8 cellular contexts compared by ENCODE assay signal in genomic region chr7:112390945-112391821, GRCh38. TPM values are rescaled to one million over a fixed set of nuclear protein-coding genes. Genes with fewer than 3 reads are reported as not detected.
DNase-seq lines count a peak whose midpoint lies in the region; ATAC-seq and TF ChIP-seq lines count a peak whose summit lies in the region.
"Not testable (repeated sequence)": the region's sequence is repeated elsewhere in the genome, so short reads cannot be mapped to it uniquely, and the experiment has no call there.

No MANE protein-coding gene starts in this region.

- H3K4me3 ChIP-seq in GM12864 (ENCODE audit: low read depth, low read length) (peak overlapping the region; percentile 47), epithelial cell of proximal tubule (ENCODE audit: low read depth, low read length) (peak overlapping the region; percentile 68), aorta (ENCODE audit: low read length in 2 of 2) (peak overlapping the region; percentile 42 to 48)

- not testable (repeated sequence) for TF ChIP-seq CTCF in GM12864 (IDR thresholded peaks at IDR 0.05; ENCODE audit: low read depth, low read length, missing control alignments); epithelial cell of proximal tubule (conservative IDR thresholded peaks at IDR 0.05; ENCODE audit: low read depth, low read length)

- not testable (repeated sequence) for H3K36me3 ChIP-seq in aorta (ENCODE audit: control insufficient read depth in 1 of 2, insufficient read depth in 2 of 2, low read length in 1 of 2)

- intact Hi-C loops in aorta (cut with DNase I) = not testable (repeated sequence)

- ATAC-seq in aorta (ENCODE audit: low FRiP score) = not testable (repeated sequence)

- not testable (repeated sequence) for H3K9me3 ChIP-seq in aorta (ENCODE audit: control insufficient read depth, low read length)

- DNase-seq in GM12864 (ENCODE audit: low read depth); epithelial cell of proximal tubule (ENCODE audit: low read depth): not testable (repeated sequence)
- DNase-seq in NCI-H1694 treated with DMSO at 0.1 percent for 48 hours (lab: John Stamatoyannopoulos, UW) = peak; percentile 51
- DNase-seq in T follicular helper cell (ENCODE audit: low read depth) = peak; percentile 36
- peak; percentile 36 for DNase-seq in activated gamma-delta T cell treated with Interleukin-2 at 50 U/mL for 16 hours
- peak; percentile 47 to 57 for DNase-seq in lung microvascular endothelial cell (ENCODE audit: low read depth in 2 of 2)
- peak; percentile 49 for DNase-seq in stimulated activated CD4-positive, alpha-beta T cell treated with anti-CD3 and anti-CD28 coated beads, Interleukin-12 subunit alpha, Interleukin-12 subunit beta, amount 100 ng/mL, for 4 hours
- peak; percentile 67 to 87 for DNase-seq in aorta

- not testable (repeated sequence) for H3K4me1 ChIP-seq in aorta (ENCODE audit: control insufficient read depth in 1 of 2, insufficient read depth in 2 of 2, low read length in 2 of 2)

- not testable (repeated sequence) for H3K27ac ChIP-seq in aorta (ENCODE audit: low read depth in 1 of 2, low read length in 2 of 2)

- 2 to 5% methylated on average over 20 to 70 of the region's 70 CpGs for WGBS in aorta, 2 donors

- H3K27me3 ChIP-seq in aorta (ENCODE audit: control insufficient read depth in 1 of 2, insufficient read depth in 2 of 2, low read length in 1 of 2) = not testable (repeated sequence)

RNA-seq across cellular contexts. Expression of gene IFRD1, which starts 59.1 kb away (rescaled TPM):
- 18.0 and 27.3 TPM in 2 replicates for total RNA-seq in epithelial cell of proximal tubule
- 18.7 and 38.9 TPM in 2 replicates for total RNA-seq in lung microvascular endothelial cell
- total RNA-seq in aorta = 100 to 1,000 TPM in 1 of 2 donors, 10 to 100 TPM in 1; 67.0 to 138 TPM
- 10 to 100 TPM; 37.6 to 71.4 TPM for polyA plus RNA-seq in aorta
